In genomic region chr6:40962241-40962640, GRCh38 we compare ENCODE assay signal across 8 cellular contexts.
A peak's percentile ranks its signal among the peaks of the same experiment; 100 is the strongest.
DNase-seq lines count a peak whose midpoint lies in the region; FAIRE-seq and TF ChIP-seq lines count a peak whose summit lies in the region.

No MANE protein-coding gene starts in this region.

- no peak overlapping the region for H2BK20ac ChIP-seq in H1 (ENCODE audit: low read length)

- H2AFZ ChIP-seq in ACC112 (ENCODE audit: low read length, unreplicated experiment) (no peak overlapping the region), H1 (ENCODE audit: low read length) (peak overlapping the region; percentile 63; the same call in 1 of the 2 replicates), OCI-LY7 (ENCODE audit: low read length) (no peak overlapping the region)

- no peak for TF ChIP-seq CTCF in H1 (IDR thresholded peaks at IDR 0.05; ENCODE audit: control extremely low read depth in 1 of 3, insufficient read depth in 1 of 3, low read depth in 1 of 3, low read length in 3 of 3)
- no peak for TF ChIP-seq CTCF in OCI-LY7 (conservative IDR thresholded peaks at IDR 0.05; ENCODE audit: low read length)

- no peak overlapping the region for H3K23ac ChIP-seq in H1 (ENCODE audit: insufficient read length)

- H3K4me1 ChIP-seq in ACC112 (ENCODE audit: control insufficient read depth, insufficient read depth, low read length, unreplicated experiment) = peaks cover 16% of the 10 kb centered on the region
- H3K4me1 ChIP-seq in H1 (replicated peaks in 1 of 4; ENCODE audit: control insufficient read depth in 3 of 4, insufficient read depth in 4 of 4, low read length in 3 of 4) = peaks cover 0 to 3% (median 0%) of the 10 kb centered on the region in 4 experiments; a peak in 1 of 7 replicates
- no peaks in the 10 kb centered on the region for H3K4me1 ChIP-seq in OCI-LY7 (ENCODE audit: insufficient read depth, low read length, poor library complexity, severe bottlenecking)

- H3K27me3 ChIP-seq in ACC112 (ENCODE audit: insufficient read depth, low read length) (0 out of 2 replicates have a peak, but pooled peaks cover 3% of the 10 kb centered on the region), H1 (replicated peaks in 1 of 4; ENCODE audit: control insufficient read depth in 3 of 4, extremely low read depth in 1 of 4, insufficient read depth in 3 of 4, low read length in 3 of 4) (no peaks in the 10 kb centered on the region)

- no peak for FAIRE-seq in GM19239 (lab: Jason Lieb, UNC)
- no peak for FAIRE-seq in H1 (lab: Jason Lieb, UNC)

- TF ChIP-seq RAD21 in H1 (IDR thresholded peaks at IDR 0.05 in 1 of 2, conservative IDR thresholded peaks at IDR 0.05 in 1 of 2; ENCODE audit: low read depth in 2 of 2, low read length in 2 of 2) = no peak

- H3K79me2 ChIP-seq in ACC112 (ENCODE audit: control insufficient read depth, insufficient read depth, low read length, unreplicated experiment) = no peaks in the 10 kb centered on the region
- H3K79me2 ChIP-seq in H1 (ENCODE audit: control insufficient read depth in 1 of 2, insufficient read depth in 2 of 2, low read length in 2 of 2) = no peaks in the 10 kb centered on the region
- no peaks in the 10 kb centered on the region for H3K79me2 ChIP-seq in OCI-LY7 (ENCODE audit: insufficient read depth, low read depth, low read length)

- peak; percentile 28 for DNase-seq in GM19239 (ENCODE audit: insufficient read length, low spot score)
- peak; percentile 90 for DNase-seq in NCI-H2029 treated with DMSO at 0.1 percent for 48 hours (lab: John Stamatoyannopoulos, UW)
- DNase-seq in H1 (ENCODE audit: low read depth in 1 of 2, low spot score in 2 of 2) = no peak
- DNase-seq in NCI-H1694 (lab: John Stamatoyannopoulos, UW) = no peak
- DNase-seq in NCI-H748 (lab: John Stamatoyannopoulos, UW; ENCODE audit: unreplicated experiment) = no peak
- no peak for DNase-seq in NCI-H2081 (lab: John Stamatoyannopoulos, UW)
- DNase-seq in OCI-LY7 (ENCODE audit: low spot score) = no peak

- H3K9me3 ChIP-seq in H1 (ENCODE audit: insufficient read depth in 2 of 2, low read depth in 1 of 2, low read length in 1 of 2) (no peaks in the 10 kb centered on the region), OCI-LY7 (ENCODE audit: low read length) (no peaks in the 10 kb centered on the region)

- H3K4me3 ChIP-seq in ACC112 (ENCODE audit: low read depth, low read length) (no peak overlapping the region), H1 (ENCODE audit: extremely low read depth in 1 of 4, insufficient read depth in 2 of 4, low read depth in 3 of 4, low read length in 4 of 4) (no peak overlapping the region), OCI-LY7 (ENCODE audit: low read depth, low read length, poor library complexity, severe bottlenecking) (no peak overlapping the region)

- no peak overlapping the region for H3K18ac ChIP-seq in H1 (ENCODE audit: extremely low read depth, low read length)

- H3K23me2 ChIP-seq in H1 (ENCODE audit: low read depth, low read length) = no peaks in the 10 kb centered on the region

- H3K4ac ChIP-seq in H1 (replicated peaks; ENCODE audit: insufficient read length, low read depth, low read length) = no peak overlapping the region

- H2AK5ac ChIP-seq in H1 (ENCODE audit: low read depth, low read length) = no peak overlapping the region

- no peak overlapping the region for H3K14ac ChIP-seq in H1 (ENCODE audit: insufficient read length)

- no peak overlapping the region for H3K56ac ChIP-seq in H1 (replicated peaks; ENCODE audit: insufficient read length, low read depth, low read length)

- no peak overlapping the region for H2BK12ac ChIP-seq in H1 (ENCODE audit: low read depth, low read length)

- no peak overlapping the region for H3K9ac ChIP-seq in H1 (replicated peaks in 1 of 4; ENCODE audit: extremely low read depth in 1 of 4, low read depth in 3 of 4, low read length in 3 of 4)

- no TSS peak for BruUV-seq in OCI-LY7 (replicated peaks; lab: Mats Ljungman, UMichigan)

- CTCF ChIA-PET in H1 (lab: Charles Lee; ENCODE audit: partially characterized antibody) (interaction anchor here (0.6 to 2.4 kb wide), 4 partner anchors 22 to 131 kb away, joined by 3 to 10 read pairs (median 4); no protein-coding TSS in a partner anchor), OCI-LY7 (lab: Charles Lee; ENCODE audit: unreplicated experiment) (no interaction called here)

- no peaks in the 10 kb centered on the region for H3K9me2 ChIP-seq in OCI-LY7 (ENCODE audit: insufficient read depth, low read length)

- intact Hi-C loops in OCI-LY7 (cut with micrococcal nuclease; ENCODE audit: unreplicated experiment) = no loop called here

- H4K5ac ChIP-seq in H1 (ENCODE audit: insufficient read length, low read depth, low read length) = no peak overlapping the region

- H3K27ac ChIP-seq in ACC112 (ENCODE audit: low read depth, low read length) (peak overlapping the region; percentile 6; the same call in 1 of the 2 replicates), H1 (ENCODE audit: low read depth, low read length) (no peak overlapping the region; the same call in 1 of the 2 replicates), OCI-LY7 (ENCODE audit: low read depth, low read length, poor library complexity, severe bottlenecking) (no peak overlapping the region)

- WGBS in H1 (ENCODE audit: extremely low coverage in 1 of 2, insufficient coverage in 1 of 2, insufficient read length in 1 of 2, insufficient replicate concordance in 2 of 2, low coverage in 1 of 2, low lambda C conversion rate in 2 of 2, missing lambda C conversion rate in 1 of 2), 2 experiments = 85% methylated on average over 2 of the region's 2 CpGs; no CpG with 5 or more reads in 1 of the 2 experiments

- H3K4me2 ChIP-seq in H1 (ENCODE audit: insufficient read depth in 1 of 2, low read depth in 2 of 2, low read length in 2 of 2) = no peak overlapping the region
- H3K4me2 ChIP-seq in OCI-LY7 (ENCODE audit: low read length) = no peak overlapping the region

- no peak for TF ChIP-seq POLR2A in H1 (IDR thresholded peaks at IDR 0.05; ENCODE audit: control extremely low read depth in 1 of 2, low read depth in 2 of 2, low read length in 2 of 2)

- H3K36me3 ChIP-seq in ACC112 (ENCODE audit: insufficient read depth, low read length) (no peaks in the 10 kb centered on the region), H1 (ENCODE audit: control insufficient read depth in 2 of 4, insufficient read depth in 4 of 4, low read length in 3 of 4) (no peaks in the 10 kb centered on the region), OCI-LY7 (ENCODE audit: insufficient read depth, low read length) (no peaks in the 10 kb centered on the region)

- no peak overlapping the region for H4K8ac ChIP-seq in H1 (ENCODE audit: extremely low read depth, insufficient read depth, low read length)

- no peaks in the 10 kb centered on the region for H3K79me1 ChIP-seq in H1 (ENCODE audit: low read depth, low read length)

- no peak overlapping the region for H4K91ac ChIP-seq in H1 (replicated peaks; ENCODE audit: insufficient read length, low read length)

- TF ChIP-seq EP300 in H1 (IDR thresholded peaks at IDR 0.05; ENCODE audit: borderline replicate concordance in 1 of 2, low read depth in 2 of 2, low read length in 2 of 2) = no peak

- no peak overlapping the region for H2BK15ac ChIP-seq in H1 (ENCODE audit: low read length)

- H2BK120ac ChIP-seq in H1 (replicated peaks; ENCODE audit: low read depth, low read length) = no peak overlapping the region

- H2BK5ac ChIP-seq in H1 (ENCODE audit: low read depth, low read length) = no peak overlapping the region

- POLR2A ChIA-PET in H1 (lab: Charles Lee; ENCODE audit: partially characterized antibody) (no interaction called here), OCI-LY7 (lab: Charles Lee) (no interaction called here)

- no peaks in the 10 kb centered on the region for H4K20me1 ChIP-seq in H1 (replicated peaks in 1 of 2; ENCODE audit: control insufficient read depth in 1 of 2, insufficient read depth in 2 of 2, low read length in 2 of 2)
- no peaks in the 10 kb centered on the region for H4K20me1 ChIP-seq in OCI-LY7 (ENCODE audit: insufficient read depth, low read length)

TF ChIP-seq in H1, 55 proteins besides CTCF, POLR2A, EP300 and RAD21:
- TF ChIP-seq ASH2L (IDR thresholded peaks at IDR 0.05; ENCODE audit: low read length) (no peak), CEBPB (IDR thresholded peaks at IDR 0.05; ENCODE audit: low read depth, low read length) (no peak), CBX8 (IDR thresholded peaks at IDR 0.05; ENCODE audit: borderline replicate concordance, low read depth, low read length) (no peak), EZH2 (IDR thresholded peaks at IDR 0.05; ENCODE audit: low read depth, low read length, severe bottlenecking) (no peak), HDAC2 (IDR thresholded peaks at IDR 0.05; ENCODE audit: borderline replicate concordance in 1 of 2, low read depth in 2 of 2, low read length in 2 of 2) (no peak), CHD2 (IDR thresholded peaks at IDR 0.05; ENCODE audit: low read length) (no peak), CBX5 (IDR thresholded peaks at IDR 0.05; ENCODE audit: low read depth, low read length) (no peak), SP4 (IDR thresholded peaks at IDR 0.05; ENCODE audit: low read length) (no peak), CHD1 (IDR thresholded peaks at IDR 0.05; ENCODE audit: low read depth, low read length) (no peak), MAFK (IDR thresholded peaks at IDR 0.05; ENCODE audit: low read depth, low read length) (no peak), HDAC6 (IDR thresholded peaks at IDR 0.05; ENCODE audit: low read depth, low read length) (no peak), SP2 (IDR thresholded peaks at IDR 0.05; ENCODE audit: low read length) (no peak), RNF2 (IDR thresholded peaks at IDR 0.05; ENCODE audit: borderline replicate concordance, low read depth, low read length, missing control alignments, poor library complexity, severe bottlenecking) (no peak)
- TF ChIP-seq, protein P1, sequence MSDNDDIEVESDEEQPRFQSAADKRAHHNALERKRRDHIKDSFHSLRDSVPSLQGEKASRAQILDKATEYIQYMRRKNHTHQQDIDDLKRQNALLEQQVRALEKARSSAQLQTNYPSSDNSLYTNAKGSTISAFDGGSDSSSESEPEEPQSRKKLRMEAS (IDR thresholded peaks at IDR 0.05) = no peak

Comparison
In these comparisons a context has a peak if more than half of its experiments do, and no peak if none do; other contexts are left out.
1. DNase-seq: peak in GM19239 (single experiment) and NCI-H2029 treated with DMSO at 0.1 percent for 48 hours (single experiment); none in H1 (0 of 2), NCI-H1694 (single experiment), NCI-H748 (single experiment), NCI-H2081 (0 of 2) and OCI-LY7 (single experiment).